Comparison of ENCODE assay signal across 11 cellular contexts in genomic region chr17:20935740-20936139, GRCh38.
DNase-seq lines count a peak whose midpoint lies in the region; ATAC-seq, FAIRE-seq and TF ChIP-seq lines count a peak whose summit lies in the region.
"Had no signal": no experiment of that assay in that cellular context is flagged by ENCODE, and none has a peak within 500 bp of the region (broad histone marks: within the 10 kb centered on the region; RNA-seq: fewer than 3 reads in every experiment).

No MANE protein-coding gene starts in this region.

- no peak overlapping the region for H2BK120ac ChIP-seq in mesenchymal stem cell (ENCODE audit: low read depth, low read length)

- H3K9me3 ChIP-seq in mesenchymal stem cell (ENCODE audit: control insufficient read depth, low read length): no peaks in the 10 kb centered on the region

- H3K18ac ChIP-seq in mesenchymal stem cell (ENCODE audit: low read depth in 1 of 2, low read length in 2 of 2): peak overlapping the region in 1 of 2 experiments; percentile 57

- ATAC-seq in activated CD4-positive, alpha-beta T cell treated with anti-CD3 and anti-CD28 coated beads for 36 hours: no peak
- ATAC-seq: stimulated activated naive CD8-positive, alpha-beta T cell treated with anti-CD3 and anti-CD28 coated beads, Interleukin-15, amount 100 ng/mL, for 72 hours had no signal

- H3K9me3 Mint-ChIP-seq in endothelial cell (ENCODE audit: unreplicated experiment): no peaks in the 10 kb centered on the region
- H3K9me3 Mint-ChIP-seq in activated CD4-positive, alpha-beta T cell treated with anti-CD3 and anti-CD28 coated beads for 36 hours (ENCODE audit: low read depth): no peaks in the 10 kb centered on the region
- H3K9me3 Mint-ChIP-seq: stimulated activated naive CD8-positive, alpha-beta T cell treated with anti-CD3 and anti-CD28 coated beads, Interleukin-15, amount 100 ng/mL, for 72 hours had no signal

- H3K79me1 ChIP-seq in mesenchymal stem cell (replicated peaks; ENCODE audit: low read length, poor library complexity, severe bottlenecking): peaks cover 19% of the 10 kb centered on the region

- H3K36me3 Mint-ChIP-seq in endothelial cell (ENCODE audit: low read depth, unreplicated experiment): no peaks in the 10 kb centered on the region
- H3K36me3 Mint-ChIP-seq in activated CD4-positive, alpha-beta T cell treated with anti-CD3 and anti-CD28 coated beads for 36 hours (ENCODE audit: low read depth): no peaks in the 10 kb centered on the region

- no peak overlapping the region for H3K4ac ChIP-seq in mesenchymal stem cell (ENCODE audit: low read depth in 1 of 2, low read length in 2 of 2)

- no peak overlapping the region for H3K23ac ChIP-seq in mesenchymal stem cell (ENCODE audit: low read length in 2 of 2)

- no peak overlapping the region for H2AFZ ChIP-seq in mesenchymal stem cell (ENCODE audit: low read depth, low read length)

- no peaks in the 10 kb centered on the region for H3K4me1 Mint-ChIP-seq in endothelial cell (ENCODE audit: unreplicated experiment)
- no peaks in the 10 kb centered on the region for H3K4me1 Mint-ChIP-seq in activated CD4-positive, alpha-beta T cell treated with anti-CD3 and anti-CD28 coated beads for 36 hours
- H3K4me1 Mint-ChIP-seq: stimulated activated naive CD8-positive, alpha-beta T cell treated with anti-CD3 and anti-CD28 coated beads, Interleukin-15, amount 100 ng/mL, for 72 hours had no signal

- TF ChIP-seq CTCF in AG09309 (IDR thresholded peaks at IDR 0.05; ENCODE audit: control insufficient read depth, insufficient read depth, low read depth, low read length, missing control alignments): no peak
- no peak for TF ChIP-seq CTCF in endothelial cell (IDR thresholded peaks at IDR 0.05; ENCODE audit: unreplicated experiment)

- H4K8ac ChIP-seq in mesenchymal stem cell (ENCODE audit: low read length): no peak overlapping the region

- peak overlapping the region; percentile 86 to 89 for H2BK12ac ChIP-seq in mesenchymal stem cell (ENCODE audit: low read length in 2 of 2)

- H3K4me1 ChIP-seq in mesenchymal stem cell (ENCODE audit: control insufficient read depth, insufficient read depth, low read depth, low read length): peaks cover 7% of the 10 kb centered on the region

- POLR2A ChIA-PET in activated CD4-positive, alpha-beta T cell treated with anti-CD3 and anti-CD28 coated beads for 36 hours (lab: Charles Lee): no interaction called here

- H3K27ac Mint-ChIP-seq in endothelial cell (ENCODE audit: unreplicated experiment): no peak overlapping the region
- no peak overlapping the region for H3K27ac Mint-ChIP-seq in activated CD4-positive, alpha-beta T cell treated with anti-CD3 and anti-CD28 coated beads for 36 hours
- H3K27ac Mint-ChIP-seq: stimulated activated naive CD8-positive, alpha-beta T cell treated with anti-CD3 and anti-CD28 coated beads, Interleukin-15, amount 100 ng/mL, for 72 hours had no signal

- H2BK15ac ChIP-seq in mesenchymal stem cell (ENCODE audit: low read depth, poor library complexity, severe bottlenecking): no peak overlapping the region

- intact Hi-C loops in activated CD4-positive, alpha-beta T cell treated with anti-CD3 and anti-CD28 coated beads for 36 hours (cut with DNase I, micrococcal nuclease): no loop called here

- peaks cover 0 to 14% of the 10 kb centered on the region in 2 experiments for H3K36me3 ChIP-seq in mesenchymal stem cell (ENCODE audit: control insufficient read depth in 1 of 2, insufficient read depth in 2 of 2, low read depth in 1 of 2, low read length in 2 of 2)
- H3K36me3 ChIP-seq: BLaER1 treated with 17β-estradiol and CSF1 and Interleukin-3, amounts not matched to agents 10 nM and 100 nM had no signal

- peak overlapping the region; percentile 59 for H3K4me2 ChIP-seq in mesenchymal stem cell (ENCODE audit: low read length, poor library complexity, severe bottlenecking)

- H3K9ac ChIP-seq in mesenchymal stem cell (ENCODE audit: low read length): peak overlapping the region; percentile 62
- H3K9ac ChIP-seq: BLaER1 treated with 17β-estradiol and CSF1 and Interleukin-3, amounts not matched to agents 10 nM and 100 nM had no signal

- H4K91ac ChIP-seq in mesenchymal stem cell (ENCODE audit: low read length): no peak overlapping the region

- H3K4me3 Mint-ChIP-seq in endothelial cell (ENCODE audit: unreplicated experiment): no peak overlapping the region
- H3K4me3 Mint-ChIP-seq in activated CD4-positive, alpha-beta T cell treated with anti-CD3 and anti-CD28 coated beads for 36 hours: no peak overlapping the region
- H3K4me3 Mint-ChIP-seq: stimulated activated naive CD8-positive, alpha-beta T cell treated with anti-CD3 and anti-CD28 coated beads, Interleukin-15, amount 100 ng/mL, for 72 hours had no signal

- CTCF ChIA-PET in activated CD4-positive, alpha-beta T cell treated with anti-CD3 and anti-CD28 coated beads for 36 hours (lab: Charles Lee): no interaction called here

- no peak overlapping the region for H3K14ac ChIP-seq in mesenchymal stem cell (ENCODE audit: low read length in 2 of 2)

- DNase-seq in AG09309 (ENCODE audit: low read depth) (peak; percentile 37), NCI-H460 (ENCODE audit: extremely low read depth, low read depth) (peak; percentile 64), mesenchymal stem cell (peak; percentile 62), endothelial cell (ENCODE audit: low spot score) (no peak), KG1 (lab: John Stamatoyannopoulos, UW) (no peak), NOMO-1 treated with DMSO at 0.1 percent for 48 hours (lab: John Stamatoyannopoulos, UW; ENCODE audit: unreplicated experiment) (no peak)
- no peak for DNase-seq in activated CD4-positive, alpha-beta T cell treated with anti-CD3 and anti-CD28 coated beads for 36 hours
- DNase-seq: stimulated activated CD4-positive, alpha-beta T cell treated with anti-CD3 and anti-CD28 coated beads, Interleukin-12 subunit alpha, Interleukin-12 subunit beta, amount 100 ng/mL, for 4 hours; stimulated activated naive CD8-positive, alpha-beta T cell treated with anti-CD3 and anti-CD28 coated beads, Interleukin-15, amount 100 ng/mL, for 72 hours had no signal

- no peak overlapping the region for H2AK5ac ChIP-seq in mesenchymal stem cell (ENCODE audit: low read length, severe bottlenecking)

- peak; percentile 87 for FAIRE-seq in endometrium (lab: Jason Lieb, UNC)

- H3K27ac ChIP-seq in mesenchymal stem cell (ENCODE audit: low read length, poor library complexity, severe bottlenecking): peak overlapping the region; percentile 93
- H3K27ac ChIP-seq: BLaER1 treated with 17β-estradiol and CSF1 and Interleukin-3, amounts not matched to agents 10 nM and 100 nM had no signal

- H3K4me3 ChIP-seq in AG09309 (ENCODE audit: control insufficient read depth, low read depth, low read length) (no peak overlapping the region), mesenchymal stem cell (ENCODE audit: insufficient read depth in 1 of 2, low read depth in 1 of 2, low read length in 2 of 2) (peak overlapping the region in 1 of 2 experiments; percentile 25)
- H3K4me3 ChIP-seq: BLaER1 treated with 17β-estradiol and CSF1 and Interleukin-3, amounts not matched to agents 10 nM and 100 nM had no signal

- WGBS in mesenchymal stem cell: 0% methylated on average over 1 of the region's 2 CpGs

- H3K27me3 ChIP-seq in mesenchymal stem cell (ENCODE audit: control insufficient read depth in 1 of 2, insufficient read depth in 1 of 2, low read length in 2 of 2): no peaks in the 10 kb centered on the region
- H3K27me3 ChIP-seq: BLaER1 treated with 17β-estradiol and CSF1 and Interleukin-3, amounts not matched to agents 10 nM and 100 nM had no signal

- no peak overlapping the region for H2BK5ac ChIP-seq in mesenchymal stem cell (ENCODE audit: low read depth, low read length, poor library complexity, severe bottlenecking)

- H3K27me3 Mint-ChIP-seq in endothelial cell (ENCODE audit: unreplicated experiment): peaks cover 2% of the 10 kb centered on the region
- peaks cover 2% of the 10 kb centered on the region for H3K27me3 Mint-ChIP-seq in activated CD4-positive, alpha-beta T cell treated with anti-CD3 and anti-CD28 coated beads for 36 hours
- H3K27me3 Mint-ChIP-seq: stimulated activated naive CD8-positive, alpha-beta T cell treated with anti-CD3 and anti-CD28 coated beads, Interleukin-15, amount 100 ng/mL, for 72 hours had no signal

Comparison
In these comparisons a context has a peak if more than half of its experiments do, and no peak if none do; other contexts are left out.
1. DNase-seq: peak in AG09309 (single experiment), NCI-H460 (single experiment) and mesenchymal stem cell (single experiment); none in endothelial cell (single experiment), KG1 (single experiment), activated CD4-positive, alpha-beta T cell treated with anti-CD3 and anti-CD28 coated beads for 36 hours (single experiment) and NOMO-1 treated with DMSO at 0.1 percent for 48 hours (single experiment).